1 cellular context compared by ENCODE assay signal in genomic region chr17:37047631-37048104, GRCh38.
A peak's percentile ranks its signal among the peaks of the same experiment; 100 is the strongest.
TF ChIP-seq lines count a peak whose summit lies in the region.

No MANE protein-coding gene starts in this region.

TF ChIP-seq in K562, 482 proteins besides CTCF, POLR2A, EP300 and RAD21 (continued from another document and continues in another):
- peak; percentile 59 for TF ChIP-seq CTCFL (IDR thresholded peaks at IDR 0.05; ENCODE audit: borderline replicate concordance, insufficient read depth, low read depth, low read length, poor library complexity, severe bottlenecking)
- no peak for TF ChIP-seq CREB5 (CRISPR knock-in tag; IDR thresholded peaks at IDR 0.05)
- peak; percentile 84 for TF ChIP-seq SMC3 (conservative IDR thresholded peaks at IDR 0.05; ENCODE audit: insufficient read depth, low read depth, low read length)
- TF ChIP-seq TARDBP (IDR thresholded peaks at IDR 0.05) = no peak
- TF ChIP-seq STAG1 (CRISPR knock-in tag; IDR thresholded peaks at IDR 0.05; ENCODE audit: borderline replicate concordance) = peak; percentile 60; the same call in 1 of the 2 replicates
- peak in 1 of 2 experiments; percentile 87; a peak in 2 of 4 replicates for TF ChIP-seq MLLT1 (IDR thresholded peaks at IDR 0.05)
- no peak for TF ChIP-seq SRSF9 (IDR thresholded peaks at IDR 0.05; ENCODE audit: borderline replicate concordance, low read depth, low read length)
- no peak for TF ChIP-seq ZNF197 (CRISPR knock-in tag; IDR thresholded peaks at IDR 0.05; ENCODE audit: low read depth)
- no peak for TF ChIP-seq MYNN (IDR thresholded peaks at IDR 0.05)
- no peak for TF ChIP-seq MYNN (CRISPR knock-in tag; IDR thresholded peaks at IDR 0.05)
- TF ChIP-seq ZNF23 (CRISPR knock-in tag; IDR thresholded peaks at IDR 0.05) = no peak
- no peak for TF ChIP-seq HLTF (IDR thresholded peaks at IDR 0.05)
- no peak for TF ChIP-seq ZNF318 (IDR thresholded peaks at IDR 0.05; ENCODE audit: borderline replicate concordance in 1 of 2, low read depth in 1 of 2)
- TF ChIP-seq CGGBP1 (CRISPR knock-in tag; IDR thresholded peaks at IDR 0.05) = no peak
- no peak for TF ChIP-seq FOXA3 (CRISPR knock-in tag; conservative IDR thresholded peaks at IDR 0.05 in 1 of 2, IDR thresholded peaks at IDR 0.05 in 1 of 2)
- TF ChIP-seq EHMT2 (IDR thresholded peaks at IDR 0.05) = no peak
- TF ChIP-seq MXD1 (CRISPR knock-in tag; IDR thresholded peaks at IDR 0.05; ENCODE audit: borderline replicate concordance, poor library complexity, severe bottlenecking) = no peak
- TF ChIP-seq ZNF347 (CRISPR knock-in tag; IDR thresholded peaks at IDR 0.05; ENCODE audit: low read depth) = no peak
- no peak for TF ChIP-seq HEY1 (CRISPR knock-in tag; IDR thresholded peaks at IDR 0.05; ENCODE audit: borderline replicate concordance)
- 0 out of 2 replicates have a peak, but pooled peaks have one; percentile 41 for TF ChIP-seq SMARCA4 (IDR thresholded peaks at IDR 0.05)
- TF ChIP-seq RB1 (IDR thresholded peaks at IDR 0.05; ENCODE audit: low read depth) = 0 out of 2 replicates have a peak, but pooled peaks have one; percentile 38
- no peak for TF ChIP-seq TBP (optimal IDR thresholded peaks at IDR 0.05; ENCODE audit: low read depth, low read length)
- TF ChIP-seq E2F8 (IDR thresholded peaks at IDR 0.05; ENCODE audit: low read depth, partially characterized antibody) = no peak
- no peak for TF ChIP-seq GTF2A2 (tag; IDR thresholded peaks at IDR 0.05)
- no peak for TF ChIP-seq ZNF57 (CRISPR knock-in tag; IDR thresholded peaks at IDR 0.05)
- TF ChIP-seq ARID1B (IDR thresholded peaks at IDR 0.05) = peak; percentile 17; the same call in 1 of the 2 replicates
- TF ChIP-seq FOXJ3 (CRISPR knock-in tag; IDR thresholded peaks at IDR 0.05) = no peak
- no peak for TF ChIP-seq MITF (IDR thresholded peaks at IDR 0.05)
- no peak for TF ChIP-seq ZNF212 (CRISPR knock-in tag; IDR thresholded peaks at IDR 0.05)
- TF ChIP-seq ZNF146 (CRISPR knock-in tag; IDR thresholded peaks at IDR 0.05; ENCODE audit: unreplicated experiment) = no peak
- no peak for TF ChIP-seq RERE (CRISPR knock-in tag; IDR thresholded peaks at IDR 0.05; ENCODE audit: borderline replicate concordance)
- TF ChIP-seq FOXP1 (CRISPR knock-in tag; IDR thresholded peaks at IDR 0.05) = no peak
